8 cellular contexts compared by ENCODE assay signal in the genomic region with DNA sequence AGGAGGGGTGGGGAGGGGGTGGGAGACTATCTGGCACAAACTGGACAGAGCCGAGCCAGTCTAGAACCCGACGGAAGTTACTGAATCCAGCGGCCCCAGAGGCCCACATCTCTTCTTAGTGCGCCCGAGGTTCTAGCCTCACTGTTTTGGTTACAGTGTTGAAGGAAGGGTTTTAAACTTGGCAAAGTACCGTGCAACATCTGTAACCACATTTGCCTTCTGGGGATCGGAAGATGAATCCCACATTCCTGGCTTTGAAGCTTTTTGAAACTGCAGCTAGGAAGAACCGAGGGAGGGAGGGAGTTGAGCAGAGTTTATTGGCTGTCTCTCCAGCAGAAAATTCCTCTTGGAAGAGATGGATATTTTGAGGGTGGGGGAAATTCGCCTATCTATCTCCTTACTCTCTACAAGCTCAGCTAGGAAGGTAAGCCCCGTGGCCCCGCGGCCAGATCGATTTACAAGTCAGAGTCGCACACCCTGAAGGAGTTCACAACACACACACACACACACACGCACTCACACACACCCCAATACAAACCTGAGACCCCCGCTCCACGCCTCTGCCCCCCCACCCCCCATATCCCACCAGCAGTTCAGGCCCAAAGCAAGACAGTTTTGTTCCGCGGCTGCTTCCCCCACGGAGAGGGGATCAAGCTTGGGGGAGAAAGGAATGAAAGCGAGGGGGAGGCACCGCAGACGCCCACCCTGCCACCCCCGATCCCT. TPM values are rescaled to one million over a fixed set of nuclear protein-coding genes. Genes with fewer than 3 reads are reported as not detected.
DNase-seq lines count a peak whose midpoint lies in the region; ATAC-seq and TF ChIP-seq lines count a peak whose summit lies in the region.

No MANE protein-coding gene starts in this region.

- H3K4me3 ChIP-seq in MM.1S (ENCODE audit: low read length), result peak overlapping the region; percentile 70
- H3K4me3 ChIP-seq in fibroblast of villous mesenchyme (ENCODE audit: low read depth, low read length), result peak overlapping the region; percentile 81

- H3K4me2 ChIP-seq in MM.1S (ENCODE audit: low read depth, low read length), result peak overlapping the region; percentile 69

- H3K4me1 Mint-ChIP-seq in activated T-helper 17 cell treated with anti-CD3 and anti-CD28 coated beads, Interleukin-2, amount 50 U/mL, for 72 hours, result peaks cover 50% of the 10 kb centered on the region
- peaks cover 28% of the 10 kb centered on the region for H3K4me1 Mint-ChIP-seq in neural crest cell

- H3K27me3 ChIP-seq in MM.1S (replicated peaks; ENCODE audit: insufficient read depth, low read length), result no peaks in the 10 kb centered on the region

- peak; percentile 78 for DNase-seq in Daoy (ENCODE audit: low read depth)
- peak; percentile 15 for DNase-seq in MM.1S
- peak; percentile 90 for DNase-seq in fibroblast of villous mesenchyme (ENCODE audit: low read depth)
- no peak for DNase-seq in neural crest cell (ENCODE audit: low read depth, low spot score)
- DNase-seq in NCI-H524 treated with DMSO at 0.1 percent for 48 hours (lab: John Stamatoyannopoulos, UW), result no peak

- peak overlapping the region; percentile 86 for H3K4me3 Mint-ChIP-seq in activated T-helper 17 cell treated with anti-CD3 and anti-CD28 coated beads, Interleukin-2, amount 50 U/mL, for 72 hours
- H3K4me3 Mint-ChIP-seq in neural crest cell, result peak overlapping the region; percentile 98

- peak overlapping the region; percentile 95 for H3K27ac Mint-ChIP-seq in activated T-helper 17 cell treated with anti-CD3 and anti-CD28 coated beads, Interleukin-2, amount 50 U/mL, for 72 hours
- peak overlapping the region; percentile 50 for H3K27ac Mint-ChIP-seq in neural crest cell (ENCODE audit: unreplicated experiment)

- H3K4me1 ChIP-seq in MM.1S (ENCODE audit: low read length), result 0 out of 2 replicates have a peak, but pooled peaks cover 4% of the 10 kb centered on the region

- H3K36me3 Mint-ChIP-seq in activated T-helper 17 cell treated with anti-CD3 and anti-CD28 coated beads, Interleukin-2, amount 50 U/mL, for 72 hours (ENCODE audit: low read depth), result peaks cover 10% of the 10 kb centered on the region
- no peaks in the 10 kb centered on the region for H3K36me3 Mint-ChIP-seq in neural crest cell (ENCODE audit: low read depth)

- no peaks in the 10 kb centered on the region for H4K20me1 ChIP-seq in MM.1S (ENCODE audit: insufficient read depth, low read length)

- H3K9me3 ChIP-seq in MM.1S (replicated peaks; ENCODE audit: insufficient read depth, low read length), result no peaks in the 10 kb centered on the region

- peak overlapping the region; percentile 36; the same call in 1 of the 2 replicates for H3K9ac ChIP-seq in MM.1S (ENCODE audit: low read length)

- no peak overlapping the region for H3K27ac ChIP-seq in MM.1S (ENCODE audit: low read length)

- peaks cover 12% of the 10 kb centered on the region for H3F3A ChIP-seq in MM.1S (ENCODE audit: insufficient read depth, low read length)

- TF ChIP-seq CTCF in MM.1S (IDR thresholded peaks at IDR 0.05; ENCODE audit: low read length), result no peak
- TF ChIP-seq CTCF in fibroblast of villous mesenchyme (IDR thresholded peaks at IDR 0.05; ENCODE audit: insufficient read depth, low read depth, low read length), result no peak
- TF ChIP-seq CTCF in neural crest cell (conservative IDR thresholded peaks at IDR 0.05), result no peak

- ATAC-seq in activated T-helper 17 cell treated with anti-CD3 and anti-CD28 coated beads, Interleukin-2, amount 50 U/mL, for 72 hours (replicated peaks), result no peak
- ATAC-seq in GM21825 (IDR thresholded peaks at IDR 0.05; ENCODE audit: unreplicated experiment) (no peak), GM21717 (IDR thresholded peaks at IDR 0.05; ENCODE audit: unreplicated experiment) (no peak)

- H3K36me3 ChIP-seq in MM.1S (replicated peaks; ENCODE audit: insufficient read depth, low read length), result no peaks in the 10 kb centered on the region

- H3K9me2 ChIP-seq in MM.1S (replicated peaks; ENCODE audit: insufficient read depth, low read length), result no peaks in the 10 kb centered on the region

- peaks cover 13% of the 10 kb centered on the region for H3K79me2 ChIP-seq in MM.1S (ENCODE audit: low read length)

- peak overlapping the region; percentile 74; the same call in 1 of the 2 replicates for H2AFZ ChIP-seq in MM.1S (ENCODE audit: low read length)

- H3K9me3 Mint-ChIP-seq in activated T-helper 17 cell treated with anti-CD3 and anti-CD28 coated beads, Interleukin-2, amount 50 U/mL, for 72 hours, result no peaks in the 10 kb centered on the region
- no peaks in the 10 kb centered on the region for H3K9me3 Mint-ChIP-seq in neural crest cell

- H3K27me3 Mint-ChIP-seq in activated T-helper 17 cell treated with anti-CD3 and anti-CD28 coated beads, Interleukin-2, amount 50 U/mL, for 72 hours, result no peaks in the 10 kb centered on the region
- H3K27me3 Mint-ChIP-seq in neural crest cell (ENCODE audit: low read depth), result peaks cover 41% of the 10 kb centered on the region

RNA-seq across cellular contexts. Expression of gene ACVR1, which starts 1.0 kb away (rescaled TPM):
- 7.2 and 11.3 TPM in 2 replicates for total RNA-seq in Daoy (2014; rRNA removed; shearing (Covaris generic))
- 10 to 100 TPM; 22.7 to 27.5 TPM for total RNA-seq in activated T-helper 17 cell treated with anti-CD3 and anti-CD28 coated beads, Interleukin-2, amount 50 U/mL, for 72 hours
- total RNA-seq in fibroblast of villous mesenchyme (38.7 and 44.9 TPM in 2 replicates), neural crest cell (12.2 and 12.5 TPM in 2 replicates)

Comparison
In these comparisons a context has a peak if more than half of its experiments do, and no peak if none do; other contexts are left out.
1. DNase-seq: peak in Daoy (single experiment), MM.1S (single experiment) and fibroblast of villous mesenchyme (single experiment); none in neural crest cell (single experiment) and NCI-H524 treated with DMSO at 0.1 percent for 48 hours (single experiment).